Comparison of ENCODE assay signal across 13 cellular contexts in genomic region chr4:185700635-185701034, GRCh38.
"Had no signal": no experiment of that assay in that cellular context is flagged by ENCODE, and none has a peak within 500 bp of the region (broad histone marks: within the 10 kb centered on the region; RNA-seq: fewer than 3 reads in every experiment).

No MANE protein-coding gene starts in this region.

- H3K9ac ChIP-seq: neural progenitor cell, parathyroid adenoma had no signal

- H3K4me3 ChIP-seq: neural progenitor cell had no signal

- H3K27me3 ChIP-seq: neural progenitor cell had no signal

- H3K79me2 ChIP-seq: parathyroid adenoma had no signal

- H3K4me2 ChIP-seq: neural progenitor cell had no signal

- H3K36me3 ChIP-seq: neural progenitor cell had no signal

- H3K27ac ChIP-seq: neural progenitor cell, parathyroid adenoma had no signal

- H2AFZ ChIP-seq: neural progenitor cell, parathyroid adenoma had no signal

- H3K4me1 ChIP-seq: parathyroid adenoma had no signal

- ATAC-seq: WTC11 had no signal

- DNase-seq: activated CD4-positive, alpha-beta T cell treated with anti-CD3 and anti-CD28 coated beads for 48 hours; activated naive CD4-positive, alpha-beta T cell; cerebellar nuclear complex; endodermal cell; erythroblast; immature natural killer cell; mesendoderm; retina; stimulated activated CD4-positive, alpha-beta T cell treated with anti-CD3 and anti-CD28 coated beads, Interleukin-2, amount 100 ng/mL, for 24 hours; stimulated activated naive CD4-positive, alpha-beta T cell treated with Interleukin-2 at 50 U/mL for 16 hours had no signal
